9 cellular contexts compared by ENCODE assay signal in genomic region chr19:16339361-16339725, GRCh38. TPM values are rescaled to one million over a fixed set of nuclear protein-coding genes. Genes with fewer than 3 reads are reported as not detected.
A peak's percentile ranks its signal among the peaks of the same experiment; 100 is the strongest.
DNase-seq lines count a peak whose midpoint lies in the region; ATAC-seq, FAIRE-seq and TF ChIP-seq lines count a peak whose summit lies in the region.
"Had no signal": no experiment of that assay in that cellular context is flagged by ENCODE, and none has a peak within 500 bp of the region (broad histone marks: within the 10 kb centered on the region; RNA-seq: fewer than 3 reads in every experiment).

No MANE protein-coding gene starts in this region.

- DNase-seq in CD4-positive, alpha-beta memory T cell = no peak
- DNase-seq in K562 (ENCODE audit: extremely low read depth in 1 of 4, low spot score in 3 of 4) (no peak), NCI-H446 (lab: John Stamatoyannopoulos, UW) (no peak), HepG2 (ENCODE audit: low spot score) (no peak), OCI-M2 (lab: John Stamatoyannopoulos, UW; ENCODE audit: unreplicated experiment) (no peak)
- DNase-seq: trophoblast cell had no signal

- peak overlapping the region; percentile 78 to 99 (median 96) for H3K27ac Mint-ChIP-seq in CD4-positive, alpha-beta memory T cell

- H3K36me3 ChIP-seq in CD4-positive, alpha-beta memory T cell (ENCODE audit: insufficient read depth, low read length) = no peaks in the 10 kb centered on the region
- no peaks in the 10 kb centered on the region for H3K36me3 ChIP-seq in K562 (ENCODE audit: control insufficient read depth, insufficient read depth, low read length)
- no peaks in the 10 kb centered on the region for H3K36me3 ChIP-seq in neutrophil
- no peaks in the 10 kb centered on the region for H3K36me3 ChIP-seq in HepG2 (replicated peaks in 1 of 2; ENCODE audit: control insufficient read depth in 1 of 2, insufficient read depth in 2 of 2, low read length in 2 of 2)

- in situ Hi-C loops in K562 (cut with MboI) = no loop called here
- in situ Hi-C loops in HepG2 (cut with HindIII; ENCODE audit: extremely low pct_ligation_motif_present, low pct_unique_long_range_greater_than_20kb) = no loop called here

- H3K9ac ChIP-seq in K562 (ENCODE audit: insufficient read depth in 1 of 2, low read depth in 2 of 2, low read length in 2 of 2) = no peak overlapping the region
- H3K9ac ChIP-seq in HepG2 (ENCODE audit: insufficient read depth, low read depth, low read length) = no peak overlapping the region

- H3K4me3 ChIP-seq in CD4-positive, alpha-beta memory T cell (ENCODE audit: low read length in 2 of 2) = peak overlapping the region in 1 of 2 donors; percentile 48
- H3K4me3 ChIP-seq in K562 (no peak overlapping the region), neutrophil (ENCODE audit: low read depth in 1 of 2, low read length in 1 of 2) (peak overlapping the region; percentile 39 to 51), HepG2 (replicated peaks in 1 of 3; ENCODE audit: insufficient read depth in 1 of 3, low read depth in 2 of 3, low read length in 3 of 3) (no peak overlapping the region)

- H3K27me3 Mint-ChIP-seq in CD4-positive, alpha-beta memory T cell = no peaks in the 10 kb centered on the region

- peak overlapping the region in 7 of 8 donors; percentile 84 to 97 (median 91) for H3K4me3 Mint-ChIP-seq in CD4-positive, alpha-beta memory T cell

- no peaks in the 10 kb centered on the region for H4K20me1 ChIP-seq in K562 (replicated peaks; ENCODE audit: control insufficient read depth, insufficient read depth, low read length)
- H4K20me1 ChIP-seq in HepG2 (ENCODE audit: insufficient read depth, low read length) = no peaks in the 10 kb centered on the region

- TF ChIP-seq RAD21 in K562 (CRISPR knock-in tag; conservative IDR thresholded peaks at IDR 0.05 in 1 of 2, IDR thresholded peaks at IDR 0.05 in 1 of 2) (no peak), HepG2 (CRISPR knock-in tag; IDR thresholded peaks at IDR 0.05) (no peak)

- intact Hi-C loops in CD4-positive, alpha-beta memory T cell (cut with micrococcal nuclease) = loop anchor here (2.0 kb wide), 1 partner anchor 43 kb away; no protein-coding TSS in a partner anchor
- intact Hi-C loops in K562 (cut with micrococcal nuclease) (no loop called here), HepG2 (cut with micrococcal nuclease; ENCODE audit: unreplicated experiment) (no loop called here)

- H3K9me3 ChIP-seq in CD4-positive, alpha-beta memory T cell (ENCODE audit: control insufficient read depth in 1 of 2, low read length in 2 of 2) = no peaks in the 10 kb centered on the region
- H3K9me3 ChIP-seq in K562 (replicated peaks; ENCODE audit: control insufficient read depth, insufficient read depth, low read depth, low read length) (no peaks in the 10 kb centered on the region), neutrophil (no peaks in the 10 kb centered on the region), HepG2 (ENCODE audit: low read length) (no peaks in the 10 kb centered on the region)

- no peaks in the 10 kb centered on the region for H3K27me3 ChIP-seq in CD4-positive, alpha-beta memory T cell (ENCODE audit: insufficient read depth, low read length)
- peaks cover 0 to 17% of the 10 kb centered on the region in 2 experiments; a peak in 2 of 5 replicates for H3K27me3 ChIP-seq in K562 (ENCODE audit: control insufficient read depth in 2 of 2, insufficient read depth in 2 of 2, low read length in 2 of 2)
- peaks cover 6% of the 10 kb centered on the region for H3K27me3 ChIP-seq in neutrophil
- H3K27me3 ChIP-seq in HepG2 (ENCODE audit: control insufficient read depth in 1 of 2, insufficient read depth in 2 of 2, low read length in 2 of 2) = peaks cover 0 to 15% of the 10 kb centered on the region in 2 experiments; a peak in 2 of 5 replicates

- TF ChIP-seq POLR2A in K562 (conservative IDR thresholded peaks at IDR 0.05) (no peak), HepG2 (IDR thresholded peaks at IDR 0.05; ENCODE audit: insufficient read depth in 1 of 2, low read depth in 2 of 2, low read length in 2 of 2) (no peak)

- TF ChIP-seq CTCF in K562 (IDR thresholded peaks at IDR 0.05 in 2 of 3, conservative IDR thresholded peaks at IDR 0.05 in 1 of 3; ENCODE audit: insufficient read depth in 2 of 3, low read depth in 1 of 3, low read length in 3 of 3) = no peak
- TF ChIP-seq CTCF in neutrophil (IDR thresholded peaks at IDR 0.05) = no peak
- TF ChIP-seq CTCF in HepG2 (CRISPR knock-in tag; IDR thresholded peaks at IDR 0.05) = no peak

- 25% methylated on average over 6 of the region's 6 CpGs for WGBS in K562 (ENCODE audit: insufficient coverage, low coverage, missing lambda C conversion rate)
- 57% methylated on average over 6 of the region's 6 CpGs for WGBS in HepG2 (ENCODE audit: low lambda C conversion rate)

- no peaks in the 10 kb centered on the region for H3K9me3 Mint-ChIP-seq in CD4-positive, alpha-beta memory T cell

- H3K79me2 ChIP-seq in K562 (ENCODE audit: control insufficient read depth, insufficient read depth, low read length) (no peaks in the 10 kb centered on the region), HepG2 (ENCODE audit: insufficient read depth, low read length) (no peaks in the 10 kb centered on the region)

- ATAC-seq in HG03439 (IDR thresholded peaks at IDR 0.05; ENCODE audit: unreplicated experiment) = peak; percentile 3
- no peak for ATAC-seq in K562
- ATAC-seq in HepG2 = no peak
- no peak for ATAC-seq in GM21360 (IDR thresholded peaks at IDR 0.05; ENCODE audit: unreplicated experiment)

- TF ChIP-seq EP300 in K562 (IDR thresholded peaks at IDR 0.05; ENCODE audit: low read length) (no peak), HepG2 (IDR thresholded peaks at IDR 0.05; ENCODE audit: low read depth in 2 of 2, low read length in 2 of 2) (no peak), HepG2 (CRISPR knock-in tag; IDR thresholded peaks at IDR 0.05; ENCODE audit: borderline replicate concordance) (no peak)

- CTCF ChIA-PET in CD4-positive, alpha-beta memory T cell (lab: Charles Lee; ENCODE audit: partially characterized antibody) = interaction anchor here (0.7 to 4.6 kb wide), 14 partner anchors 9 to 92 kb away, joined by 3 to 48 read pairs (median 6); partner anchors contain the start of gene KLF2
- CTCF ChIA-PET in K562 (lab: Yijun Ruan, JAX; ENCODE audit: low intra/inter-chr PET ratio) = no interaction called here
- CTCF ChIA-PET in HepG2 (lab: Yijun Ruan, JAX; ENCODE audit: low intra/inter-chr PET ratio, low total read pairs) = no interaction called here

- no peaks in the 10 kb centered on the region for H3K36me3 Mint-ChIP-seq in CD4-positive, alpha-beta memory T cell

- FAIRE-seq in K562 (lab: Jason Lieb, UNC) = no peak
- FAIRE-seq in HepG2 (lab: Jason Lieb, UNC) = no peak

- BruUV-seq in K562 (replicated peaks; lab: Mats Ljungman, UMichigan) (no TSS peak), HepG2 (replicated peaks; lab: Mats Ljungman, UMichigan) (no TSS peak)

- POLR2A ChIA-PET in CD4-positive, alpha-beta memory T cell (lab: Charles Lee; ENCODE audit: partially characterized antibody) = interaction anchor here (1.0 to 32.3 kb wide), 11 partner anchors 9 to 264 kb away, joined by 3 to 6478 read pairs (median 6); partner anchors contain the start of genes FAM32A and KLF2
- POLR2A ChIA-PET in K562 (lab: Yijun Ruan, JAX) = interaction anchor here (0.6 to 1.2 kb wide), 8 partner anchors 8 to 1459 kb away, joined by 3 to 4 read pairs (median 4); partner anchors contain the start of gene KLF2
- POLR2A ChIA-PET in HepG2 (lab: Yijun Ruan, JAX) = no interaction called here

- peaks cover 70% of the 10 kb centered on the region for H3K4me1 ChIP-seq in CD4-positive, alpha-beta memory T cell (ENCODE audit: insufficient read depth, low read length)
- H3K4me1 ChIP-seq in K562 (replicated peaks in 1 of 2; ENCODE audit: control insufficient read depth in 2 of 2, insufficient read depth in 2 of 2, low read length in 2 of 2) (peaks cover 0 to 15% of the 10 kb centered on the region in 2 experiments; a peak in 1 of 5 replicates), neutrophil (ENCODE audit: control insufficient read depth in 1 of 2, insufficient read depth in 1 of 2, low read depth in 1 of 2, low read length in 1 of 2) (peaks cover 32 to 45% of the 10 kb centered on the region in 2 experiments), HepG2 (ENCODE audit: insufficient read depth, low read length) (peaks cover 13% of the 10 kb centered on the region)

- H3K4me1 Mint-ChIP-seq in CD4-positive, alpha-beta memory T cell = peaks cover 38 to 73% (median 53%) of the 10 kb centered on the region in 4 donors

- H3K27ac ChIP-seq in CD4-positive, alpha-beta memory T cell (ENCODE audit: low read depth, low read length) = peak overlapping the region; percentile 66
- H3K27ac ChIP-seq in K562 (ENCODE audit: extremely low read depth, low read depth, low read length) (no peak overlapping the region), neutrophil (peak overlapping the region; percentile 69), HepG2 (ENCODE audit: extremely low read length, insufficient read depth, low read length) (no peak overlapping the region)

- H3K4me2 ChIP-seq in K562 (ENCODE audit: insufficient read depth, low read length) (no peak overlapping the region), HepG2 (ENCODE audit: low read depth, low read length) (no peak overlapping the region)

- H2AFZ ChIP-seq in K562 (ENCODE audit: low read depth, low read length) (no peak overlapping the region), HepG2 (ENCODE audit: low read length) (no peak overlapping the region)

- no peaks in the 10 kb centered on the region for H3K9me1 ChIP-seq in K562 (ENCODE audit: control insufficient read depth, insufficient read depth, low read length)

RNA-seq across cellular contexts. Expression of gene KLF2, which starts 14.7 kb away (rescaled TPM):
- total RNA-seq in CD4-positive, alpha-beta memory T cell = 100 to 1,000 TPM; 425 to 437 TPM
- polyA plus RNA-seq in CD4-positive, alpha-beta memory T cell = 100 to 1,000 TPM; 120 to 300 TPM
- not detected in 2 replicates for total RNA-seq in K562 (2011; cell fraction: chromatin; rRNA removed; ENCODE audit: low replicate concordance)
- 0.17 and 0.26 TPM in 2 replicates for total RNA-seq in K562 (2011; cell fraction: nucleolus; rRNA removed)
- total RNA-seq in K562 (2011; cell fraction: nucleoplasm; rRNA removed) = not detected in 2 replicates
- total RNA-seq in K562 (2014; rRNA removed) (0.20 TPM in 1 of 2 replicates, not detected in the other), K562 (2014; rRNA removed; fragmentation: Illumina TruSeq; extraction: Trizol) (0.07 TPM in 1 of 2 replicates, not detected in the other), K562 (2015; rRNA removed; fragmentation: Illumina TruSeq; extraction: Trizol) (not detected in 2 replicates), K562 (2021) (0.71 and 1.3 TPM in 2 replicates), HepG2 (2016; rRNA removed; fragmentation: Illumina TruSeq; extraction: Trizol) (not detected in 2 replicates)
- polyA plus RNA-seq in K562 (2011; rRNA removed) (not detected in 2 replicates), K562 (2014; fragmentation: Illumina TruSeq; extraction: Trizol) (not detected in 2 replicates), K562 (2014; fragmentation: Nextera tagmentation; extraction: Ambion mirVana) (not detected), K562 (2014; rRNA removed) (0.19 TPM in 1 of 2 replicates, not detected in the other), HepG2 (2011; rRNA removed) (0.05 TPM in 1 of 2 replicates, not detected in the other)
- 0.04 and 0.22 TPM in 2 replicates for polyA plus RNA-seq in K562 (2011; cell fraction: cytosol; rRNA removed)
- polyA plus RNA-seq in K562 (2011; cell fraction: nucleus; rRNA removed) = 0.17 and 0.40 TPM in 2 replicates
- polyA plus RNA-seq in K562 (2012) = 0.22 and 1.9 TPM in 2 replicates
- polyA minus RNA-seq in K562 (2011; rRNA and poly(A)+ RNA removed) = not detected in 2 replicates
- polyA minus RNA-seq in K562 (2011; cell fraction: cytosol; rRNA and poly(A)+ RNA removed) = not detected in 2 replicates
- not detected in 2 replicates for polyA minus RNA-seq in K562 (2011; cell fraction: nucleus; rRNA and poly(A)+ RNA removed)
- total RNA-seq in HepG2 (2016; cell fraction: cytosol; rRNA removed; fragmentation: Illumina TruSeq; extraction: Trizol; ENCODE audit: low read depth) = not detected in 2 replicates
- total RNA-seq in HepG2 (2016; cell fraction: insoluble cytoplasmic fraction; rRNA removed; fragmentation: Illumina TruSeq; extraction: Trizol) = not detected in 2 replicates
- total RNA-seq in HepG2 (2016; cell fraction: membrane; rRNA removed; fragmentation: Illumina TruSeq; extraction: Trizol) = not detected in 2 replicates
- not detected in 2 replicates for total RNA-seq in HepG2 (2016; cell fraction: nucleus; rRNA removed; fragmentation: Illumina TruSeq; extraction: Trizol)
- polyA plus RNA-seq in HepG2 (2011; cell fraction: cytosol; rRNA removed) = 0.05 TPM in 1 of 2 replicates, not detected in the other
- 0.16 and 0.23 TPM in 2 replicates for polyA plus RNA-seq in HepG2 (2011; cell fraction: nucleus; rRNA removed)
- not detected in 2 replicates for polyA plus RNA-seq in HepG2 (2012)
- not detected in 2 replicates for polyA plus RNA-seq in HepG2 (2016; cell fraction: cytosol; fragmentation: Illumina TruSeq; extraction: Trizol; ENCODE audit: low read depth)
- polyA plus RNA-seq in HepG2 (2016; cell fraction: insoluble cytoplasmic fraction; fragmentation: Illumina TruSeq; extraction: Trizol; ENCODE audit: low read depth) = not detected in 2 replicates
- polyA plus RNA-seq in HepG2 (2016; cell fraction: membrane; fragmentation: Illumina TruSeq; extraction: Trizol; ENCODE audit: low read depth) = 0.27 TPM in 1 of 2 replicates, not detected in the other
- not detected in 2 replicates for polyA plus RNA-seq in HepG2 (2016; cell fraction: nucleus; fragmentation: Illumina TruSeq; extraction: Trizol; ENCODE audit: insufficient read depth, low read depth)
- polyA minus RNA-seq in HepG2 (2011; rRNA and poly(A)+ RNA removed; ENCODE audit: low replicate concordance) = 0.16 TPM in 1 of 2 replicates, not detected in the other
- polyA minus RNA-seq in HepG2 (2011; cell fraction: cytosol; rRNA and poly(A)+ RNA removed) = not detected in 2 replicates
- not detected in 2 replicates for polyA minus RNA-seq in HepG2 (2011; cell fraction: nucleus; rRNA and poly(A)+ RNA removed)

Comparison
In these comparisons a context has a peak if more than half of its experiments do, and no peak if none do; other contexts are left out.
1. H3K27ac ChIP-seq: peak in CD4-positive, alpha-beta memory T cell (single experiment) and neutrophil (single experiment); none in K562 (single experiment) and HepG2 (single experiment).
2. H3K4me3 ChIP-seq: peak in neutrophil (2 of 2); none in K562 (single experiment) and HepG2 (0 of 3).
3. RNA of gene KLF2, which starts 14.7 kb away (total RNA-seq): 425 to 437 TPM in CD4-positive, alpha-beta memory T cell; 0.07 to 1.3 TPM in K562 and not detected in HepG2; every median in the first group is over 100 times any median in the second.